Comparison of ENCODE assay signal across 15 cellular contexts in genomic region chr7:26648429-26649015, GRCh38.
DNase-seq lines count a peak whose midpoint lies in the region; ATAC-seq and TF ChIP-seq lines count a peak whose summit lies in the region.
"Had no signal": no experiment of that assay in that cellular context is flagged by ENCODE, and none has a peak within 500 bp of the region (broad histone marks: within the 10 kb centered on the region; RNA-seq: fewer than 3 reads in every experiment).

No MANE protein-coding gene starts in this region.

- H3K9me3 ChIP-seq in SJCRH30 (replicated peaks) (no peaks in the 10 kb centered on the region), gastrocnemius medialis (no peaks in the 10 kb centered on the region)
- H3K9me3 ChIP-seq: Caco-2, heart left ventricle had no signal

- no peak overlapping the region for H3K4me3 ChIP-seq in SJCRH30
- no peak overlapping the region for H3K4me3 ChIP-seq in gastrocnemius medialis
- H3K4me3 ChIP-seq: heart left ventricle had no signal

- H3K36me3 ChIP-seq in SJCRH30 (no peaks in the 10 kb centered on the region), gastrocnemius medialis (no peaks in the 10 kb centered on the region)
- H3K36me3 ChIP-seq: heart left ventricle had no signal

- no peak for ATAC-seq in HG03045 (IDR thresholded peaks at IDR 0.05; ENCODE audit: unreplicated experiment)
- no peak for ATAC-seq in gastrocnemius medialis
- ATAC-seq: activated T-cell treated with anti-CD3 and anti-CD28 coated beads, Interleukin-2, amount 50 U/mL, for 72 hours; heart left ventricle had no signal

- TF ChIP-seq CTCF in gastrocnemius medialis (IDR thresholded peaks at IDR 0.05 in 4 of 5, conservative IDR thresholded peaks at IDR 0.05 in 1 of 5) = no peak

- DNase-seq in GM04504 (ENCODE audit: low read depth) (peak; percentile 33), RKO (ENCODE audit: low spot score) (peak; percentile 74), fibroblast of peridontal ligament (ENCODE audit: extremely low read depth) (peak; percentile 9), stromal cell of bone marrow (ENCODE audit: low read depth) (peak; percentile 52), SJCRH30 (no peak), gastrocnemius medialis (no peak)
- DNase-seq: activated CD4-positive, alpha-beta T cell treated with anti-CD3 and anti-CD28 coated beads for 4 hours; activated T-cell treated with anti-CD3 and anti-CD28 coated beads, Interleukin-2, amount 50 U/mL, for 72 hours; amygdala; Caco-2; dermis blood vessel endothelial cell; heart left ventricle; NCI-H1105; T-helper 2 cell had no signal

- no peak overlapping the region for H3K27ac ChIP-seq in SJCRH30
- no peak overlapping the region for H3K27ac ChIP-seq in gastrocnemius medialis
- H3K27ac ChIP-seq: heart left ventricle had no signal

- H3K4me1 ChIP-seq in SJCRH30 (no peaks in the 10 kb centered on the region), gastrocnemius medialis (no peaks in the 10 kb centered on the region)
- H3K4me1 ChIP-seq: Caco-2, heart left ventricle had no signal

- intact Hi-C loops in gastrocnemius medialis (cut with DNase I; ENCODE audit: low total_unique reads) = no loop called here

- H3K27me3 ChIP-seq in SJCRH30 = peaks cover 10% of the 10 kb centered on the region
- H3K27me3 ChIP-seq in gastrocnemius medialis = no peaks in the 10 kb centered on the region
- H3K27me3 ChIP-seq: heart left ventricle had no signal

- in situ Hi-C loops in gastrocnemius medialis (cut with MboI; ENCODE audit: low sequenced_read_pairs in 4 of 4) = no loop called here

- TF ChIP-seq POLR2A in gastrocnemius medialis (IDR thresholded peaks at IDR 0.05) = no peak

Comparison
In these comparisons a context has a peak if more than half of its experiments do, and no peak if none do; other contexts are left out.
1. DNase-seq: peak in GM04504 (single experiment), RKO (single experiment), fibroblast of peridontal ligament (single experiment) and stromal cell of bone marrow (single experiment); none in SJCRH30 (0 of 2) and gastrocnemius medialis (0 of 2).